In the genomic region with DNA sequence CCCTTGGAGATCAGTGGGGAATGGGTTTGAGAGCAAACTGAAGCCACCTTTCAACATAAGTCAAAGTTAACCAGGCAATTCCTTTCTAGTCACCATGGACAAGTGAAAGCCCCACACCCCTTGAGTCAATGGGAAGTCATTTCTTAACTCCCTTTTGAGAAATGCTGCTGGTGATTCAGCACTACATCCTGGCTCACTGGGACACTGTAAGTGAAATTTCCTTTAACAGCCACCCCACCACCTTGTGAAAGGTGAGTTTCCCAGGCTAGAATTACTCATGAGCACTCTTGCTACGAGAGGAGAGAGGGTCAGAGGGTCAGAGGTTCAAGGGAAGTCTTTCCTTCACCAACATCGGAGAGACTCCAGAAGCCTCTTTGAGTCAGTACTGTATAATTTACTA, we compare ENCODE assay signal across 8 cellular contexts.
DNase-seq lines count a peak whose midpoint lies in the region; ATAC-seq and TF ChIP-seq lines count a peak whose summit lies in the region.

No MANE protein-coding gene starts in this region.

- intact Hi-C loops in sciatic nerve (cut with DNase I): no loop called here

- TF ChIP-seq CTCF in foreskin fibroblast (IDR thresholded peaks at IDR 0.05; ENCODE audit: low read depth, low read length): no peak
- no peak for TF ChIP-seq CTCF in glutamatergic neuron (IDR thresholded peaks at IDR 0.05; ENCODE audit: partially characterized antibody, unreplicated experiment)

- peak overlapping the region in 2 of 3 donors; percentile 5 to 31 for H3K27ac Mint-ChIP-seq in IgD-negative memory B cell
- no peak overlapping the region for H3K27ac Mint-ChIP-seq in glutamatergic neuron (ENCODE audit: unreplicated experiment)

- peak; percentile 79 for ATAC-seq in GM21447 (IDR thresholded peaks at IDR 0.05; ENCODE audit: unreplicated experiment)
- no peak for ATAC-seq in sciatic nerve

- DNase-seq in ELF-1 (ENCODE audit: low read depth, low spot score): peak; percentile 11
- peak; percentile 59 to 83 for DNase-seq in foreskin fibroblast
- no peak for DNase-seq in glutamatergic neuron
- no peak for DNase-seq in sciatic nerve (ENCODE audit: low spot score)
- no peak for DNase-seq in NCI-H524 (lab: John Stamatoyannopoulos, UW)
- no peak for DNase-seq in effector CD8-positive, alpha-beta T cell (lab: John Stamatoyannopoulos, UW)

- no peaks in the 10 kb centered on the region for H3K27me3 Mint-ChIP-seq in IgD-negative memory B cell
- H3K27me3 Mint-ChIP-seq in glutamatergic neuron (ENCODE audit: unreplicated experiment): no peaks in the 10 kb centered on the region

- H3K9me3 Mint-ChIP-seq in IgD-negative memory B cell (no peaks in the 10 kb centered on the region), glutamatergic neuron (ENCODE audit: unreplicated experiment) (peaks cover 2% of the 10 kb centered on the region)

- no peak overlapping the region for H3K4me3 ChIP-seq in foreskin fibroblast (ENCODE audit: low read depth in 1 of 2, low read length in 2 of 2)

- H3K4me3 Mint-ChIP-seq in IgD-negative memory B cell (peak overlapping the region in 2 of 4 donors; percentile 6 to 39), glutamatergic neuron (ENCODE audit: unreplicated experiment) (no peak overlapping the region)

- H3K4me1 Mint-ChIP-seq in IgD-negative memory B cell (peaks cover 13 to 22% (median 19%) of the 10 kb centered on the region in 3 donors), glutamatergic neuron (ENCODE audit: low read depth, unreplicated experiment) (no peaks in the 10 kb centered on the region)

- H3K36me3 Mint-ChIP-seq in IgD-negative memory B cell: no peaks in the 10 kb centered on the region
- no peaks in the 10 kb centered on the region for H3K36me3 Mint-ChIP-seq in glutamatergic neuron (ENCODE audit: unreplicated experiment)

Comparison
In these comparisons a context has a peak if more than half of its experiments do, and no peak if none do; other contexts are left out.
1. DNase-seq: peak in ELF-1 (single experiment) and foreskin fibroblast (2 of 2); none in glutamatergic neuron (single experiment), sciatic nerve (single experiment), NCI-H524 (0 of 2) and effector CD8-positive, alpha-beta T cell (single experiment).